21 cellular contexts compared by ENCODE assay signal in the genomic region with DNA sequence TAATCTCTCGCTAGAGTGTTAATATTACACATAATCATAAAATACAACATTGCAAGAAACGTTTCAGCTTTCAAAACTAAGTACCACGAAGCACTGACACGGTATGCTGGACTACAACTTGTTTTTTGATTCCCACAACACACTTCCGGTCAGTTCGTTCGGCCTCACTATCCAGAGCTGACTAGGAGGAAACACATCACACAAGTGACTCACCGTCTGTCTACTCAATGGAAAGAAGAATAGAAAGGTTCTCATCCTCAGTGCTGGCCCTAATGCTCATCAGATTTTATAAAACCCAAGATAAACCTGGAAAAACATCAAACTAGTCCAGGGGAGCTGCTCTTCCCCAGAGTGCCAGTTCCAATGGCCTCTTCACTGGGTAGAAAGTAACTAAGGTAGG. TPM values are rescaled to one million over a fixed set of nuclear protein-coding genes. Genes with fewer than 3 reads are reported as not detected.
DNase-seq lines count a peak whose midpoint lies in the region; ATAC-seq and FAIRE-seq lines count a peak whose summit lies in the region.
"Had no signal": no experiment of that assay in that cellular context is flagged by ENCODE, and none has a peak within 500 bp of the region (broad histone marks: within the 10 kb centered on the region; RNA-seq: fewer than 3 reads in every experiment).

No MANE protein-coding gene starts in this region.

- in situ Hi-C loops in GM23248 (cut with MboI): no loop called here

- H4K8ac ChIP-seq in neuronal stem cell (ENCODE audit: low read depth, low read length): no peak overlapping the region

- H2BK12ac ChIP-seq in neuronal stem cell (ENCODE audit: low read length): no peak overlapping the region

- H4K20me1 ChIP-seq in GM23248 (ENCODE audit: insufficient read depth): no peaks in the 10 kb centered on the region

- H3K14ac ChIP-seq in neuronal stem cell (ENCODE audit: low read length): no peak overlapping the region

- no peaks in the 10 kb centered on the region for H3K4me1 ChIP-seq in GM23248 (ENCODE audit: insufficient read depth)
- H3K4me1 ChIP-seq in neuronal stem cell (ENCODE audit: control insufficient read depth in 2 of 2, insufficient read depth in 1 of 2, low read depth in 1 of 2, low read length in 2 of 2): peaks cover 0 to 13% of the 10 kb centered on the region in 2 donors
- H3K4me1 ChIP-seq: esophagus squamous epithelium had no signal

- no peak overlapping the region for H3K23ac ChIP-seq in neuronal stem cell (ENCODE audit: low read depth, low read length, poor library complexity)

- H2BK120ac ChIP-seq in neuronal stem cell (ENCODE audit: low read depth, low read length): no peak overlapping the region

- 61 to 63% methylated on average over 8 of the region's 8 CpGs for WGBS in GM23248 (ENCODE audit: low coverage in 1 of 2, low lambda C conversion rate in 2 of 2, missing lambda C conversion rate in 2 of 2), 2 experiments
- WGBS in neuronal stem cell (ENCODE audit: extremely low coverage in 2 of 2, insufficient read length in 2 of 2, insufficient replicate concordance in 1 of 2), 2 donors: no CpG with 5 or more reads among the region's 8 CpGs

- FAIRE-seq in RCC 7860 (lab: Jason Lieb, UNC): no peak
- FAIRE-seq: keratinocyte had no signal

- H3K27me3 ChIP-seq in GM23248 (replicated peaks; ENCODE audit: insufficient read depth) (no peaks in the 10 kb centered on the region), neuronal stem cell (ENCODE audit: control insufficient read depth in 3 of 3, insufficient read depth in 3 of 3, low read depth in 1 of 3, low read length in 3 of 3) (no peaks in the 10 kb centered on the region)
- H3K27me3 ChIP-seq: esophagus squamous epithelium had no signal

- H3K18ac ChIP-seq in neuronal stem cell (ENCODE audit: low read length): no peak overlapping the region

- no peaks in the 10 kb centered on the region for H3K79me2 ChIP-seq in GM23248 (ENCODE audit: insufficient read depth)

- DNase-seq in GM23248 (peak; percentile 46), RCC 7860 (ENCODE audit: low spot score) (peak; percentile 43), dermis blood vessel endothelial cell (peak; percentile 29), neuronal stem cell (ENCODE audit: low spot score) (no peak), NCI-H2171 treated with DMSO at 0.1 percent for 48 hours (lab: John Stamatoyannopoulos, UW) (no peak), SIG-M5 treated with dmso at 0.1 percent for 504 hours (lab: John Stamatoyannopoulos, UW; ENCODE audit: unreplicated experiment) (no peak), Right ventricle myocardium superior (no peak)
- DNase-seq: activated CD8-positive, alpha-beta T cell treated with anti-CD3 and anti-CD28 coated beads for 36 hours; activated naive CD4-positive, alpha-beta T cell treated with anti-CD3 and anti-CD28 coated beads, Interleukin-2, amount 50 U/mL, for 16 hours; activated T-cell treated with anti-CD3 and anti-CD28 coated beads, Interleukin-2, amount 50 U/mL, for 24 hours; AML-193; esophagus squamous epithelium; naive thymus-derived CD4-positive, alpha-beta T cell; NCI-H1694; NCI-H345; NK-92 treated with Interleukin-12 subunit alpha and Interleukin-12 subunit beta, amount 100 ng/mL, for 24 hours; WERI-Rb-1 had no signal

- no peak overlapping the region for H4K91ac ChIP-seq in neuronal stem cell (ENCODE audit: low read depth, low read length, poor library complexity)

- intact Hi-C loops in Right ventricle myocardium superior (cut with DNase I): no loop called here

- H3K27ac ChIP-seq in GM23248: no peak overlapping the region
- no peak overlapping the region for H3K27ac ChIP-seq in neuronal stem cell (replicated peaks; ENCODE audit: low read length)
- H3K27ac ChIP-seq: esophagus squamous epithelium, WERI-Rb-1 had no signal

- H3K9ac ChIP-seq in GM23248: no peak overlapping the region
- H3K9ac ChIP-seq in neuronal stem cell (ENCODE audit: low read depth, low read length, poor library complexity): no peak overlapping the region

- no peak overlapping the region for H2BK5ac ChIP-seq in neuronal stem cell (ENCODE audit: low read length)

- no peak overlapping the region for H3K4me3 ChIP-seq in GM23248
- no peak overlapping the region for H3K4me3 ChIP-seq in neuronal stem cell (ENCODE audit: low read length in 2 of 2)
- H3K4me3 ChIP-seq: esophagus squamous epithelium had no signal

- H2AK5ac ChIP-seq in neuronal stem cell (ENCODE audit: low read depth, low read length): no peak overlapping the region

- H2AFZ ChIP-seq in GM23248: peak overlapping the region; percentile 8; the same call in 1 of the 2 replicates
- H2AFZ ChIP-seq in neuronal stem cell (ENCODE audit: low read length): peak overlapping the region; percentile 19

- peaks cover 2% of the 10 kb centered on the region for H3K79me1 ChIP-seq in neuronal stem cell (ENCODE audit: low read depth, low read length)

- no peaks in the 10 kb centered on the region for H3F3A ChIP-seq in GM23248 (ENCODE audit: insufficient read depth)

- 0 out of 2 replicates have a peak, but pooled peaks cover 2% of the 10 kb centered on the region for H3K9me2 ChIP-seq in GM23248 (ENCODE audit: insufficient read depth)

- H3K9me3 ChIP-seq in GM23248 (ENCODE audit: low read depth) (no peaks in the 10 kb centered on the region), neuronal stem cell (replicated peaks in 1 of 2; ENCODE audit: control insufficient read depth in 2 of 2, insufficient read depth in 1 of 2, low read depth in 1 of 2, low read length in 2 of 2) (peaks cover 0 to 2% of the 10 kb centered on the region in 2 donors)
- H3K9me3 ChIP-seq: esophagus squamous epithelium had no signal

- ATAC-seq in GM18502 (IDR thresholded peaks at IDR 0.05; ENCODE audit: poor library complexity, unreplicated experiment) (no peak), Right ventricle myocardium superior (ENCODE audit: poor library complexity) (no peak)
- ATAC-seq: activated CD8-positive, alpha-beta T cell treated with anti-CD3 and anti-CD28 coated beads for 36 hours; naive thymus-derived CD4-positive, alpha-beta T cell had no signal

- H3K4ac ChIP-seq in neuronal stem cell (ENCODE audit: low read length): no peak overlapping the region

- H3K36me3 ChIP-seq in GM23248 (ENCODE audit: low read depth): no peaks in the 10 kb centered on the region
- H3K36me3 ChIP-seq in neuronal stem cell (replicated peaks in 1 of 2; ENCODE audit: control insufficient read depth in 2 of 2, insufficient read depth in 2 of 2, low read length in 2 of 2): peaks cover 0 to 2% of the 10 kb centered on the region in 2 donors
- H3K36me3 ChIP-seq: esophagus squamous epithelium, WERI-Rb-1 had no signal

- no peak overlapping the region for H2BK15ac ChIP-seq in neuronal stem cell (ENCODE audit: low read length)

- H3K4me2 ChIP-seq in GM23248 (ENCODE audit: unreplicated experiment) (no peak overlapping the region), neuronal stem cell (ENCODE audit: insufficient read depth, low read length, poor library complexity, severe bottlenecking) (no peak overlapping the region)

RNA-seq across cellular contexts. Expression of gene ZNF385B, which starts 42.9 kb away (rescaled TPM):
- not detected in 2 replicates for total RNA-seq in GM23248 (2014; rRNA removed; shearing (Covaris generic))
- 0.30 TPM in 1 of 2 replicates, not detected in the other for polyA plus RNA-seq in GM23248 (2016; fragmentation: Nextera tagmentation; extraction: Ambion mirVana)
- not detected in 2 replicates for total RNA-seq in dermis blood vessel endothelial cell
- polyA plus RNA-seq in neuronal stem cell (2013, experiment 1 of 2): 36.3 TPM
- 37.2 TPM for polyA plus RNA-seq in neuronal stem cell (2013, experiment 2 of 2)
- total RNA-seq in Right ventricle myocardium superior: 0.46 TPM
- total RNA-seq: activated CD8-positive, alpha-beta T cell treated with anti-CD3 and anti-CD28 coated beads for 36 hours; G401; naive thymus-derived CD4-positive, alpha-beta T cell; T-helper 1 cell treated with Interleukin-12 subunit alpha and Interleukin-12 subunit beta and Interleukin-4 antibody, amounts not matched to agents 30 ng/mL and 1 ng/mL, for 36 hours had no signal
- polyA plus RNA-seq: naive thymus-derived CD4-positive, alpha-beta T cell had no signal

Comparison
In these comparisons a context has a peak if more than half of its experiments do, and no peak if none do; other contexts are left out.
1. DNase-seq: peak in GM23248 (single experiment), RCC 7860 (single experiment) and dermis blood vessel endothelial cell (single experiment); none in neuronal stem cell (single experiment), NCI-H2171 treated with DMSO at 0.1 percent for 48 hours (single experiment), SIG-M5 treated with dmso at 0.1 percent for 504 hours (single experiment) and Right ventricle myocardium superior (single experiment).